In the genomic region with DNA sequence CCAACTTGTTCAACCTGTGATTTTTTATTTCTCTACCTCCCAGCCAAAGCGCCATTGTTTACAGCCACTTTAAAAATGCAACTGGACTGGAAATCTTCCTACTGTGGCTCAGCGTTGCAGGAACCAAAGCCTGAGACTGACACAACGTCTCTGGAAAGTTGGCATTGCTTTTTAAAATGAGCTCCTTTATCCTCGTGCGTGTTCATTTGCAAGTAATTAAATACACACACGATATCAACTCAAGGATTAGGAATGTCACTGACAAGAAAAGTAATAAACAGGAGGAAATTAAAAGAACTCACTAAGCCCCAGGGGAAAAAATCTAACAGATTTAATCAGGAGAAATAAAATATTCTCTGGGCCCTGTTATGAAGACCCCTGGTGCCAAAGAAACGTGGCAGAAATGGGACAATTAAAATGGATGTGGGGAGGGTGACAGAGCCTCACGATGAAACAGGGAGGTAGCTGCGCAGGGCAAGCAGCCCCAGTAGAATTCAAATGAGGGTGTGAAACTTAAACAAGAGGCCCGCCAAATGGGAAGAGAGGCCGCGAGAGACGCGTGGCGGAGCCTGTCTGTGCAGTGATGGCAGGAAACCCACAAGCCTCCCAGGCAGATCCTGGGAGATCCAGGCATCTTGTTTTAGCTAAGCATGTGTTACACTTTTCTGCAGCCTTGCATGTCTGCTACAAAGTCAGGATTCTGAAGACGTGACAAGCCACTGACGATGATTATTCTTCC, we compare ENCODE assay signal across 11 cellular contexts.
"Had no signal": no experiment of that assay in that cellular context is flagged by ENCODE, and none has a peak within 500 bp of the region (broad histone marks: within the 10 kb centered on the region; RNA-seq: fewer than 3 reads in every experiment).

No MANE protein-coding gene starts in this region.

- H3K36me3 ChIP-seq: sigmoid colon had no signal

- DNase-seq: activated CD4-positive, alpha-beta T cell treated with anti-CD3 and anti-CD28 coated beads for 48 hours; activated naive CD4-positive, alpha-beta T cell treated with Interleukin-2 at 50 U/mL for 16 hours; immature natural killer cell; left colon; mucosa of descending colon; naive thymus-derived CD8-positive, alpha-beta T cell; posterior cingulate gyrus; sigmoid colon; stimulated activated CD4-positive, alpha-beta T cell treated with anti-CD3 and anti-CD28 coated beads, Interleukin-2, amount 100 ng/mL, for 24 hours; stimulated activated naive B cell treated with anti-CD40 and anti-IgM and Interleukin-4, amounts not matched to agents 10 μg/mL and 1 μg/mL and 100 μg/mL, for 72 hours had no signal

- H3K27me3 ChIP-seq: sigmoid colon had no signal

- H3K4me3 ChIP-seq: mucosa of descending colon, sigmoid colon had no signal

- H3K4me1 ChIP-seq: sigmoid colon had no signal

- ATAC-seq: left colon; mucosa of descending colon; naive thymus-derived CD8-positive, alpha-beta T cell; stimulated activated naive B cell treated with anti-CD40 and anti-IgM and Interleukin-4, amounts not matched to agents 10 μg/mL and 1 μg/mL and 100 μg/mL, for 72 hours; WTC11 had no signal

- H3K9me3 ChIP-seq: mucosa of descending colon had no signal

- H3K27ac ChIP-seq: sigmoid colon had no signal
